8 cellular contexts compared by ENCODE assay signal in the genomic region with DNA sequence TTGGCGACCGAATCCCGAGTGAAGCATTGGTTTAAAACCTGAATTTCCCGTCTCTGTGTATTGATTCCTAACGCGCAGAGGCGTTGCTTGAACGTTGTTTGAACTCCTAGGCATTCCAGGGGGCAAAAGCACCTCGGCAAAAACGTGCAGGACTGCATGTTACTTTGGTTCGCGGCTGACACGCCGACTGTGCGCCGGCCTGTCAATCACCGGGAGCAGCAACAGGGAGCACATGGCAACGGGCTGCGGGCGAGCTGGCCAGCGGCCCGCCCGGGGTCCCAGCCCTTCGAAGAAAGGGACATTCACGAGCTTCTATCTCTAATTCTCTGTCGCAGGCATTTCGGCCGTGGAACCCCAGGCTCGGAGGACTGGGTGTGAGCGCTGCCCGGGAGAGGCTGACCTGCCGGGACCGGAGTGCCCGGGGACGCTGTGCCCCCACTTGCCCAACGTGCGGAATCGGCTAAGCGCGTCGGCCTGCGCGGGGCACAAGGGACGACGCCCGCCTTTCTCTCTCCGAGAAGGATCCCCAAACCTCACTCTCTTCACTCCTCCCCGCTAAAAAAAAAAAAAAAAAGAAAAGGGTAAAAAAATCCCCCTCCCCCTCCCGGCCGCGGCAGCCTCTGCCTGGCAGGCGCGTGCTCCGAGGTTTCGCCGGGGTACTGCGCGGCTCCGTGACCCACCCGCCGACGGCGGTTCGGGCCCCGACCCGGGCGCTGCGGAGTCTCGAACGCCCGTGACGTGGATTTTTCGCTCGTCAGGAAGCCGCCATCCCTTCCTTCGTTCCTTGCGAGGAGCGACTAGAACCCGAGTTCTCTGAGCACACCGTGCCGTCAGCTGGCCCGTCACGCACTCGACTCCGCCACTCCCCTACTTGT. TPM values are rescaled to one million over a fixed set of nuclear protein-coding genes. Genes with fewer than 3 reads are reported as not detected.
DNase-seq lines count a peak whose midpoint lies in the region; ATAC-seq, FAIRE-seq and TF ChIP-seq lines count a peak whose summit lies in the region.

No MANE protein-coding gene starts in this region.

- no peak for TF ChIP-seq POLR2A in erythroblast (IDR thresholded peaks at IDR 0.05; ENCODE audit: low read length)

- peak; percentile 56 for FAIRE-seq in GM18507 (lab: Jason Lieb, UNC)
- no peak for FAIRE-seq in RCC 7860 (lab: Jason Lieb, UNC)

- H3K27ac ChIP-seq in substantia nigra (ENCODE audit: low read depth, low read length, poor library complexity, severe bottlenecking): peak overlapping the region; percentile 49

- peak; percentile 18 for ATAC-seq in HG02885 (IDR thresholded peaks at IDR 0.05; ENCODE audit: poor library complexity, unreplicated experiment)

- DNase-seq in GM18507 (ENCODE audit: extremely low spot score, insufficient read length, low read depth) (no peak), NCI-H2171 (lab: John Stamatoyannopoulos, UW) (peak; percentile 33), erythroblast (lab: John Stamatoyannopoulos, UW) (peak; percentile 67 to 70), myocyte (ENCODE audit: low read depth) (peak; percentile 56), substantia nigra (lab: John Stamatoyannopoulos, UW) (peak in 42 of 49 donors; percentile 1 to 67 (median 28)), RCC 7860 (ENCODE audit: low spot score) (no peak)
- DNase-seq in activated CD8-positive, alpha-beta memory T cell treated with anti-CD3 and anti-CD28 coated beads, Interleukin-2, amount 50 U/mL, for 24 hours (ENCODE audit: extremely low read depth): peak; percentile 2

RNA-seq across cellular contexts. Expression of a gene that starts 0.9 kb away (rescaled TPM):
- total RNA-seq in myocyte: 14.8 and 19.8 TPM in 2 replicates
- polyA plus RNA-seq in myocyte (2012): 2.8 TPM

Comparison
In these comparisons a context has a peak if more than half of its experiments do, and no peak if none do; other contexts are left out.
1. DNase-seq: peak in NCI-H2171 (single experiment), activated CD8-positive, alpha-beta memory T cell treated with anti-CD3 and anti-CD28 coated beads, Interleukin-2, amount 50 U/mL, for 24 hours (single experiment), erythroblast (2 of 2), myocyte (single experiment) and substantia nigra (42 of 49); none in GM18507 (single experiment) and RCC 7860 (single experiment).